ENCODE assay signal across 1 cellular context in genomic region chr11:124380585-124380984, GRCh38.
TF ChIP-seq lines count a peak whose summit lies in the region.

No MANE protein-coding gene starts in this region.

TF ChIP-seq in K562, 482 proteins besides CTCF, POLR2A, EP300 and RAD21:
- TF ChIP-seq ZNF316 (IDR thresholded peaks at IDR 0.05) (peak; percentile 44), C11orf30 (IDR thresholded peaks at IDR 0.05; ENCODE audit: low read depth) (peak; percentile 55), HOXB6 (CRISPR knock-in tag; IDR thresholded peaks at IDR 0.05; ENCODE audit: borderline replicate concordance) (no peak), ARID1B (IDR thresholded peaks at IDR 0.05) (peak; percentile 36; the same call in 1 of the 2 replicates), MAFF (IDR thresholded peaks at IDR 0.05; ENCODE audit: low read length) (peak; percentile 41; the same call in 1 of the 2 replicates), MAFK (IDR thresholded peaks at IDR 0.05; ENCODE audit: low read length) (peak; percentile 47; the same call in 1 of the 2 replicates), MEIS2 (IDR thresholded peaks at IDR 0.05; ENCODE audit: partially characterized antibody) (no peak), MAFG (tag; conservative IDR thresholded peaks at IDR 0.05) (peak; percentile 40; the same call in 1 of the 2 replicates), NFE2 (IDR thresholded peaks at IDR 0.05; ENCODE audit: low read depth) (peak; percentile 83)
